1 cellular context compared by ENCODE assay signal in genomic region chr9:105064248-105065118, GRCh38.
TF ChIP-seq lines count a peak whose summit lies in the region.

No MANE protein-coding gene starts in this region.

TF ChIP-seq in HepG2, 621 proteins besides CTCF, POLR2A, EP300 and RAD21 (continued from another document and continues in another):
- TF ChIP-seq ZNF766 (CRISPR knock-in tag; IDR thresholded peaks at IDR 0.05; ENCODE audit: borderline replicate concordance) (no peak), ZNF331 (CRISPR knock-in tag; IDR thresholded peaks at IDR 0.05) (peak; percentile 79), FOXJ3 (CRISPR knock-in tag; IDR thresholded peaks at IDR 0.05; ENCODE audit: borderline replicate concordance) (peak; percentile 76; the same call in 1 of the 2 replicates), ZNF281 (CRISPR knock-in tag; IDR thresholded peaks at IDR 0.05; ENCODE audit: borderline replicate concordance) (peak; percentile 59; the same call in 1 of the 2 replicates), GATAD2A (CRISPR knock-in tag; IDR thresholded peaks at IDR 0.05) (peak; percentile 87), THAP9 (CRISPR knock-in tag; IDR thresholded peaks at IDR 0.05; ENCODE audit: borderline replicate concordance) (0 out of 2 replicates have a peak, but pooled peaks have one; percentile 52), NFKBIZ (CRISPR knock-in tag; IDR thresholded peaks at IDR 0.05) (0 out of 2 replicates have a peak, but pooled peaks have one; percentile 49), ZNF142 (CRISPR knock-in tag; IDR thresholded peaks at IDR 0.05) (peak; percentile 71; the same call in 1 of the 2 replicates), ZNF777 (CRISPR knock-in tag; IDR thresholded peaks at IDR 0.05) (0 out of 2 replicates have a peak, but pooled peaks have one; percentile 17), MXD3 (CRISPR knock-in tag; IDR thresholded peaks at IDR 0.05) (no peak), ZBTB26 (CRISPR knock-in tag; IDR thresholded peaks at IDR 0.05; ENCODE audit: borderline replicate concordance) (0 out of 2 replicates have a peak, but pooled peaks have one; percentile 18), ZNF318 (CRISPR knock-in tag; IDR thresholded peaks at IDR 0.05) (no peak), ATF2 (CRISPR knock-in tag; IDR thresholded peaks at IDR 0.05) (peak; percentile 62; the same call in 1 of the 2 replicates), HNF1A (IDR thresholded peaks at IDR 0.05; ENCODE audit: low read depth) (peak; percentile 69; the same call in 1 of the 2 replicates), HNF1A (CRISPR knock-in tag; IDR thresholded peaks at IDR 0.05; ENCODE audit: borderline replicate concordance) (peak; percentile 79)
